In the genomic region with DNA sequence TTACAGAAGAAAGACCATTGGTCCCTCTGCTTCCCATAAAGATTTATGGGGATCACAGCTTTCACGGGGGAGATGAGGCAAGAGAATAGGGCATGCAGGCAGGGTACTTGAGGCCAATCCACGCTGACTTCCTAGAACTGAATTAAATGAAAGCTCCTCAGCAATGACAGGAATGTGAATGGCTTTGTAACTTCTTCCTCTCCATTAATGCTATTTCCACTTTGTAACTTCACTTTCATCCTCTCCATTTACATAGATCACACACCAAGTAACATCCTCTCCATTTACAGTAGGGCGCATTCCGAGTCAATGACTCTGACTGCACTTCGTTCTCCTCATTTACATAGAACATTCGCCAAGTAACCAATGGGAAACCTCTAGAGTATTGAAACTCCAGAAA, we compare ENCODE assay signal across 21 cellular contexts.
"Had no signal": no experiment of that assay in that cellular context is flagged by ENCODE, and none has a peak within 500 bp of the region (broad histone marks: within the 10 kb centered on the region; RNA-seq: fewer than 3 reads in every experiment).

No MANE protein-coding gene starts in this region.

- H3K4me1 ChIP-seq: colonic mucosa, gastroesophageal sphincter had no signal

- H3K36me3 Mint-ChIP-seq: natural killer cell treated with Interleukin-12 subunit alpha and Interleukin-12 subunit beta and Interleukin-15 and Interleukin-18, amount 100 ng/mL, for 72 hours; T-cell had no signal

- H3K27ac Mint-ChIP-seq: activated CD8-positive, alpha-beta T cell treated with anti-CD3 and anti-CD28 coated beads, Interleukin-2, amount 10 ng/mL, durations not matched to agents 7 days and 5 days; activated naive CD8-positive, alpha-beta T cell treated with anti-CD3 and anti-CD28 coated beads, Interleukin-2, amount 50 U/mL, for 24 hours; activated T-helper 1 cell treated with anti-CD3 and anti-CD28 coated beads, Interleukin-12 subunit alpha, Interleukin-12 subunit beta, Interleukin-2, Interleukin-4 antibody, amounts not matched to agents 30 ng/mL and 10 ng/mL and 1 ng/mL, durations not matched to agents 14 hours and 24 hours and 36 hours; natural killer cell treated with Interleukin-12 subunit alpha and Interleukin-12 subunit beta and Interleukin-15 and Interleukin-18, amount 100 ng/mL, for 72 hours; T-cell had no signal

- ATAC-seq: activated CD8-positive, alpha-beta T cell treated with anti-CD3 and anti-CD28 coated beads, Interleukin-2, amount 10 ng/mL, durations not matched to agents 7 days and 5 days; activated naive CD8-positive, alpha-beta T cell treated with anti-CD3 and anti-CD28 coated beads, Interleukin-2, amount 50 U/mL, for 24 hours; gastroesophageal sphincter; left cardiac atrium; mucosa of descending colon; T-cell had no signal

- H3K4me3 ChIP-seq: colonic mucosa, gastroesophageal sphincter, lung, mucosa of descending colon, suprapubic skin, upper lobe of left lung had no signal

- H3K36me3 ChIP-seq: colonic mucosa, gastroesophageal sphincter, suprapubic skin, upper lobe of left lung, WERI-Rb-1 had no signal

- H3K4me3 Mint-ChIP-seq: activated CD8-positive, alpha-beta T cell treated with anti-CD3 and anti-CD28 coated beads, Interleukin-2, amount 10 ng/mL, durations not matched to agents 7 days and 5 days; activated naive CD8-positive, alpha-beta T cell treated with anti-CD3 and anti-CD28 coated beads, Interleukin-2, amount 50 U/mL, for 24 hours; activated T-helper 1 cell treated with anti-CD3 and anti-CD28 coated beads, Interleukin-12 subunit alpha, Interleukin-12 subunit beta, Interleukin-2, Interleukin-4 antibody, amounts not matched to agents 30 ng/mL and 10 ng/mL and 1 ng/mL, durations not matched to agents 14 hours and 24 hours and 36 hours; natural killer cell treated with Interleukin-12 subunit alpha and Interleukin-12 subunit beta and Interleukin-15 and Interleukin-18, amount 100 ng/mL, for 72 hours; T-cell had no signal

- H3K27me3 ChIP-seq: colonic mucosa, gastroesophageal sphincter, suprapubic skin, upper lobe of left lung had no signal

- DNase-seq: activated CD4-positive, alpha-beta T cell treated with anti-CD3 and anti-CD28 coated beads for 48 hours; activated CD8-positive, alpha-beta memory T cell treated with anti-CD3 and anti-CD28 coated beads, Interleukin-2, amount 50 U/mL, for 48 hours; activated CD8-positive, alpha-beta T cell treated with anti-CD3 and anti-CD28 coated beads, Interleukin-2, amount 10 ng/mL, durations not matched to agents 7 days and 5 days; activated naive CD4-positive, alpha-beta T cell; activated naive CD8-positive, alpha-beta T cell treated with anti-CD3 and anti-CD28 coated beads, Interleukin-2, amount 50 U/mL, for 24 hours; colonic mucosa; effector CD4-positive, alpha-beta T cell; left cardiac atrium; mucosa of descending colon; occipital lobe; stimulated activated CD4-positive, alpha-beta T cell treated with anti-CD3 and anti-CD28 coated beads, Interleukin-2, amount 100 ng/mL, for 48 hours; stimulated activated naive CD4-positive, alpha-beta T cell treated with Interleukin-2 at 50 U/mL for 16 hours; T-cell; T1000; upper lobe of left lung; WERI-Rb-1 had no signal

- H3K9me3 Mint-ChIP-seq: activated naive CD8-positive, alpha-beta T cell treated with anti-CD3 and anti-CD28 coated beads, Interleukin-2, amount 50 U/mL, for 24 hours; activated T-helper 1 cell treated with anti-CD3 and anti-CD28 coated beads, Interleukin-12 subunit alpha, Interleukin-12 subunit beta, Interleukin-2, Interleukin-4 antibody, amounts not matched to agents 30 ng/mL and 10 ng/mL and 1 ng/mL, durations not matched to agents 14 hours and 24 hours and 36 hours; natural killer cell treated with Interleukin-12 subunit alpha and Interleukin-12 subunit beta and Interleukin-15 and Interleukin-18, amount 100 ng/mL, for 72 hours; T-cell had no signal

- H3K4me1 Mint-ChIP-seq: activated naive CD8-positive, alpha-beta T cell treated with anti-CD3 and anti-CD28 coated beads, Interleukin-2, amount 50 U/mL, for 24 hours had no signal

- H3K9me3 ChIP-seq: colonic mucosa, gastroesophageal sphincter, mucosa of descending colon, suprapubic skin, upper lobe of left lung had no signal

- H3K27ac ChIP-seq: colonic mucosa, gastroesophageal sphincter, suprapubic skin, upper lobe of left lung, WERI-Rb-1 had no signal
